ENCODE assay signal across 1 cellular context in the genomic region with DNA sequence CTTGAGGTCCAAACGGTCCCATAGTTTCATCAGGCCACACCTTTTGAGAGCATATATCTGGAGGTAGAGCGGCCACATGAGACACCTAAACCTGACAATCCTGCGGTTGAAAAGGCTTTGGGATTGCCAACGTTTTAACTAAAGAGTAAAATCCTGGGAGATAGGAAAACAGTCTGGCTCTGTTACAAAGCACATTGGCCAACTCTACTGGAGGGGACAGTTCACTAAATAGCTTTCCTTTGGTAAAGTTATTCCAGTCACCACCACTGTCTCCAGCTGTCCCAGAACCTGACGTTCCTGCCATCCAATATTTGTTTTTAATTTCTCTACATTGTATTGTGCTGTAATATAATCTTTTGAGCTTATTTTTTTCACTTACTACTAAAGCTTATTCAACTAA.
TF ChIP-seq lines count a peak whose summit lies in the region.

No MANE protein-coding gene starts in this region.

TF ChIP-seq in HepG2, 621 proteins besides CTCF, POLR2A, EP300 and RAD21:
- TF ChIP-seq, protein P1, sequence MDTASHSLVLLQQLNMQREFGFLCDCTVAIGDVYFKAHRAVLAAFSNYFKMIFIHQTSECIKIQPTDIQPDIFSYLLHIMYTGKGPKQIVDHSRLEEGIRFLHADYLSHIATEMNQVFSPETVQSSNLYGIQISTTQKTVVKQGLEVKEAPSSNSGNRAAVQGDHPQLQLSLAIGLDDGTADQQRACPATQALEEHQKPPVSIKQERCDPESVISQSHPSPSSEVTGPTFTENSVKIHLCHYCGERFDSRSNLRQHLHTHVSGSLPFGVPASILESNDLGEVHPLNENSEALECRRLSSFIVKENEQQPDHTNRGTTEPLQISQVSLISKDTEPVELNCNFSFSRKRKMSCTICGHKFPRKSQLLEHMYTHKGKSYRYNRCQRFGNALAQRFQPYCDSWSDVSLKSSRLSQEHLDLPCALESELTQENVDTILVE (CRISPR knock-in tag; IDR thresholded peaks at IDR 0.05) = no peak
- no peak for TF ChIP-seq ZSCAN31 (CRISPR knock-in tag; IDR thresholded peaks at IDR 0.05; ENCODE audit: low read depth)
TF ChIP-seq in HepG2: peak in this region for 0.
